ENCODE assay signal across 23 cellular contexts in the genomic region with DNA sequence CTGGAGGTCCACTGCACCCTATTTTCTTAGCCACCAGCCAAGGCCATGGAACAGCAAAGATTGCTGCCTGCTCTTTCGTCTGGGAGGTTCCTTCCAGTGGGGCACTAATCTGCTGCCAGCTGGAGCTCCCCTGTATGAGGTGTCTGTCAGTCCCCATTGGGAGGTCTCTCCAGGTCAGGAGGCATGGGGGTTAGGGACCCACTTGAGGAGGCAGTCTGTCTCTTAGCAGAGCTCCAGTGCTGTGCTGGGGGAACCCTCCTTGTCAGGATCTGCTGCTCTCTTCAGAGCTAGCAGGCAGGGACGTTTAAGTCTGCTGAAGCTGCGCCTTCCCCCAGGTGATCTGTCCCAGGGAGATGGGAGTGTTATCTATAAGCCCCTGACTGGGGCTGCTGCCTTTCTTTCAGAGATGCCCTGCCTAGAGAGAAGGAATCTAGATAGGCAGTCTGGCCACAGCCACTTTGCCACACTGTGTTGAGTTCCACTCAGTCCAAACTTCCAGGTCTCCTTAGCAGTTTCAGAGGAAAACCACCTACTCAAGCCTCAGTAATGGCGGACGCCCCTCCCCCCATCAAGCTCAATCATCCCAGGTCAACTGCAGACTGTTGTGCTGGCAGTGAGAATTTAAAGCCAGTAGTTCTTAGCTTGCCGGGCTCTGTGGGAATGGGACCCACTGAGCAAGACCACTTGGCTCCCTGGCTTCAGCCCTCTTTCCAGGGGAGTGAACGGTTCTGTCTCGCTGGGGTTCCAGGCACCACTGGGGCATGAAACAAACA.
A peak's percentile ranks its signal among the peaks of the same experiment; 100 is the strongest.
DNase-seq lines count a peak whose midpoint lies in the region; ATAC-seq and TF ChIP-seq lines count a peak whose summit lies in the region.
"Had no signal": no experiment of that assay in that cellular context is flagged by ENCODE, and none has a peak within 500 bp of the region (broad histone marks: within the 10 kb centered on the region; RNA-seq: fewer than 3 reads in every experiment).

No MANE protein-coding gene starts in this region.

- peak overlapping the region; percentile 20 for H2AFZ ChIP-seq in neural progenitor cell (replicated peaks)
- H2AFZ ChIP-seq: GM23248 had no signal

- H3K9me3 Mint-ChIP-seq in endodermal cell, result peaks cover 9% of the 10 kb centered on the region
- no peaks in the 10 kb centered on the region for H3K9me3 Mint-ChIP-seq in neural progenitor cell
- H3K9me3 Mint-ChIP-seq in progenitor cell of endocrine pancreas (ENCODE audit: low read depth), result peaks cover 21% of the 10 kb centered on the region

- peaks cover 32% of the 10 kb centered on the region for H3K27me3 Mint-ChIP-seq in endodermal cell (ENCODE audit: insufficient read depth)
- H3K27me3 Mint-ChIP-seq in neural progenitor cell (ENCODE audit: insufficient read depth, low read depth), result no peaks in the 10 kb centered on the region
- no peaks in the 10 kb centered on the region for H3K27me3 Mint-ChIP-seq in progenitor cell of endocrine pancreas
- H3K27me3 Mint-ChIP-seq: CD4-positive, alpha-beta T cell; CD8-positive, alpha-beta memory T cell had no signal

- H3K4me3 Mint-ChIP-seq in endodermal cell, result no peak overlapping the region
- no peak overlapping the region for H3K4me3 Mint-ChIP-seq in neural progenitor cell
- no peak overlapping the region for H3K4me3 Mint-ChIP-seq in progenitor cell of endocrine pancreas (ENCODE audit: low read depth)
- H3K4me3 Mint-ChIP-seq: CD14-positive monocyte; CD4-positive, alpha-beta T cell; CD8-positive, alpha-beta memory T cell had no signal

- no peaks in the 10 kb centered on the region for H3K36me3 ChIP-seq in HEK293 (ENCODE audit: control insufficient read depth in 2 of 2, insufficient read depth in 1 of 2, low read length in 2 of 2)
- H3K36me3 ChIP-seq in endodermal cell (ENCODE audit: control insufficient read depth, insufficient read depth, low read length), result no peaks in the 10 kb centered on the region
- no peaks in the 10 kb centered on the region for H3K36me3 ChIP-seq in neural progenitor cell
- no peaks in the 10 kb centered on the region for H3K36me3 ChIP-seq in spleen
- H3K36me3 ChIP-seq: BE2C; BLaER1 treated with 17β-estradiol and CSF1 and Interleukin-3, amounts not matched to agents 10 nM and 100 nM; HAP-1 had no signal

- no peak for ATAC-seq in GM21737 (IDR thresholded peaks at IDR 0.05; ENCODE audit: unreplicated experiment)
- ATAC-seq: A549 had no signal

- no peak overlapping the region for H3K27ac Mint-ChIP-seq in endodermal cell
- H3K27ac Mint-ChIP-seq in neural progenitor cell, result no peak overlapping the region
- H3K27ac Mint-ChIP-seq in progenitor cell of endocrine pancreas, result no peak overlapping the region
- H3K27ac Mint-ChIP-seq: CD14-positive monocyte; CD4-positive, alpha-beta T cell; CD8-positive, alpha-beta memory T cell had no signal

- intact Hi-C loops in spleen (cut with DNase I; ENCODE audit: low total_unique reads), result no loop called here

- H3K27ac ChIP-seq in HEK293 (ENCODE audit: extremely low read depth, low read depth, low read length), result no peak overlapping the region
- H3K27ac ChIP-seq in endodermal cell (ENCODE audit: low read depth, low read length), result no peak overlapping the region
- no peak overlapping the region for H3K27ac ChIP-seq in neural progenitor cell
- H3K27ac ChIP-seq in spleen, result no peak overlapping the region
- H3K27ac ChIP-seq: A549; BLaER1 treated with 17β-estradiol and CSF1 and Interleukin-3, amounts not matched to agents 10 nM and 100 nM; GM23248 had no signal

- H3K4me1 ChIP-seq in HEK293 (ENCODE audit: control insufficient read depth, insufficient read depth, low read length) (no peaks in the 10 kb centered on the region), endodermal cell (ENCODE audit: control insufficient read depth, insufficient read depth, low read length) (peaks cover 4% of the 10 kb centered on the region), neural progenitor cell (no peaks in the 10 kb centered on the region), spleen (no peaks in the 10 kb centered on the region)
- H3K4me1 ChIP-seq: A549; BE2C; BLaER1 treated with 17β-estradiol and CSF1 and Interleukin-3, amounts not matched to agents 10 nM and 100 nM; HAP-1 had no signal

- H3K36me3 Mint-ChIP-seq in endodermal cell (ENCODE audit: low read depth) (no peaks in the 10 kb centered on the region), neural progenitor cell (no peaks in the 10 kb centered on the region), progenitor cell of endocrine pancreas (ENCODE audit: insufficient read depth) (no peaks in the 10 kb centered on the region)
- H3K36me3 Mint-ChIP-seq: CD14-positive monocyte; CD8-positive, alpha-beta memory T cell had no signal

- H4K20me1 ChIP-seq in neural progenitor cell (ENCODE audit: low read depth), result no peaks in the 10 kb centered on the region
- H4K20me1 ChIP-seq: BLaER1 treated with 17β-estradiol and CSF1 and Interleukin-3, amounts not matched to agents 10 nM and 100 nM had no signal

- POLR2A ChIA-PET in HEK293 (lab: Yijun Ruan, JAX), result no interaction called here

- H3F3A ChIP-seq in neural progenitor cell (ENCODE audit: low read depth), result no peaks in the 10 kb centered on the region

- TF ChIP-seq POLR2A in spleen (IDR thresholded peaks at IDR 0.05), result no peak

- CTCF ChIA-PET in HEK293 (lab: Yijun Ruan, JAX), result no interaction called here

- no peak overlapping the region for H3K4me2 ChIP-seq in neural progenitor cell
- H3K4me2 ChIP-seq: A549; BLaER1 treated with 17β-estradiol and CSF1 and Interleukin-3, amounts not matched to agents 10 nM and 100 nM had no signal

- DNase-seq in endodermal cell (peak; percentile 52), neural progenitor cell (ENCODE audit: low spot score) (no peak), spleen (peak; percentile 45), progenitor cell of endocrine pancreas (ENCODE audit: low spot score, unreplicated experiment) (no peak), middle frontal gyrus (ENCODE audit: extremely low spot score, low spot score) (no peak), SW480 (ENCODE audit: low spot score) (no peak)
- DNase-seq: 8988T; ACHN; AML-193; BE2C; CD4-positive, alpha-beta T cell; CD8-positive, alpha-beta memory T cell; DMS 273 treated with DMSO at 0.1 percent for 48 hours; DMS79; EL; GF-D8; GM23248 had no signal

- no peaks in the 10 kb centered on the region for H3K79me2 ChIP-seq in neural progenitor cell (ENCODE audit: low read depth)

- H3K27me3 ChIP-seq in endodermal cell (ENCODE audit: control insufficient read depth, insufficient read depth, low read length, poor library complexity, severe bottlenecking) (no peaks in the 10 kb centered on the region), neural progenitor cell (no peaks in the 10 kb centered on the region), spleen (replicated peaks in 1 of 7) (no peaks in the 10 kb centered on the region)
- H3K27me3 ChIP-seq: BE2C; BLaER1 treated with 17β-estradiol and CSF1 and Interleukin-3, amounts not matched to agents 10 nM and 100 nM had no signal

- no peak overlapping the region for H3K4me3 ChIP-seq in HEK293 (ENCODE audit: low read depth, low read length)
- H3K4me3 ChIP-seq in endodermal cell (ENCODE audit: low read length), result no peak overlapping the region
- H3K4me3 ChIP-seq in neural progenitor cell, result no peak overlapping the region
- no peak overlapping the region for H3K4me3 ChIP-seq in spleen
- H3K4me3 ChIP-seq: A549; BLaER1 treated with 17β-estradiol and CSF1 and Interleukin-3, amounts not matched to agents 10 nM and 100 nM; GM23248; HAP-1 had no signal

- H3K9ac ChIP-seq in endodermal cell (ENCODE audit: extremely low read depth, low read length, poor library complexity, severe bottlenecking) (no peak overlapping the region), neural progenitor cell (no peak overlapping the region)
- H3K9ac ChIP-seq: BLaER1 treated with 17β-estradiol and CSF1 and Interleukin-3, amounts not matched to agents 10 nM and 100 nM; GM23248 had no signal

- no peaks in the 10 kb centered on the region for H3K4me1 Mint-ChIP-seq in endodermal cell
- peaks cover 7% of the 10 kb centered on the region for H3K4me1 Mint-ChIP-seq in neural progenitor cell
- H3K4me1 Mint-ChIP-seq in progenitor cell of endocrine pancreas (ENCODE audit: low read depth), result no peaks in the 10 kb centered on the region
- H3K4me1 Mint-ChIP-seq: CD14-positive monocyte; CD8-positive, alpha-beta memory T cell had no signal

- TF ChIP-seq CTCF in HEK293 (tag by site-specific recombination; IDR thresholded peaks at IDR 0.05) (no peak), endodermal cell (conservative IDR thresholded peaks at IDR 0.05) (no peak), neural progenitor cell (IDR thresholded peaks at IDR 0.05) (no peak), spleen (IDR thresholded peaks at IDR 0.05 in 8 of 11, conservative IDR thresholded peaks at IDR 0.05 in 3 of 11) (no peak), progenitor cell of endocrine pancreas (IDR thresholded peaks at IDR 0.05; ENCODE audit: unreplicated experiment) (no peak)

- no peaks in the 10 kb centered on the region for H3K9me3 ChIP-seq in HEK293 (ENCODE audit: control insufficient read depth, insufficient read depth, low read depth, low read length)
- H3K9me3 ChIP-seq in endodermal cell (ENCODE audit: control insufficient read depth, low read length), result peaks cover 6% of the 10 kb centered on the region
- H3K9me3 ChIP-seq in neural progenitor cell (ENCODE audit: low read depth), result no peaks in the 10 kb centered on the region
- H3K9me3 ChIP-seq in spleen, result peaks cover 0 to 7% (median 0%) of the 10 kb centered on the region in 8 donors
- H3K9me3 ChIP-seq: A549, BE2C, HAP-1 had no signal

- 83 to 84% methylated on average over 2 to 8 of the region's 8 CpGs for WGBS in endodermal cell (ENCODE audit: insufficient coverage in 1 of 2, insufficient read length in 1 of 2), 2 experiments
- 68 to 86% (median 79%) methylated on average over 5 to 8 of the region's 8 CpGs for WGBS in spleen, 5 donors

TF ChIP-seq in HEK293, 187 proteins besides CTCF, POLR2A, EP300 and RAD21:
- TF ChIP-seq GLIS1 (tag by site-specific recombination; IDR thresholded peaks at IDR 0.05) (0 out of 2 replicates have a peak, but pooled peaks have one; percentile 20), KLF16 (tag by site-specific recombination; IDR thresholded peaks at IDR 0.05) (no peak)

Comparison
In these comparisons a context has a peak if more than half of its experiments do, and no peak if none do; other contexts are left out.
1. DNase-seq: peak in endodermal cell (single experiment) and spleen (single experiment); none in neural progenitor cell (single experiment), progenitor cell of endocrine pancreas (single experiment), middle frontal gyrus (single experiment) and SW480 (single experiment).